ENCODE assay signal across 24 cellular contexts in the genomic region with DNA sequence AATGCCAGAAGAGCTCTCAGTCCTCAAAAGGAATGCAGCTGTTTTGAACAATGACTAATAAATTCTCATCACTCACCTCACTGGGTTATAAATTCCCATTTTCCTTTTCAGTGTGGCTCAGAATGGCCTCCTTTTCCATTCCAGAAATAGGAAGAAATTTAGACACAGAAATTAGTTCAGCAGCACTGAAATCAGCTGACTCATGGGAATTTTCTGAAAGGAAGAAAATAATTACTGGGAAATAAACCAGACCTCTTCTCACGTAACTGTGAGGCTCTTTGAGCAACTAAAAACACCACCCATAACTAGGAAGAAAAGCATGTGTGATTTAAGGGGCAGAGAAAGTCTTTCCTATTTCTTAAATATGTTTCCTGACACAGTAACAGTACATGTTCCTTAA. TPM values are rescaled to one million over a fixed set of nuclear protein-coding genes. Genes with fewer than 3 reads are reported as not detected.
A peak's percentile ranks its signal among the peaks of the same experiment; 100 is the strongest.
DNase-seq lines count a peak whose midpoint lies in the region; ATAC-seq, FAIRE-seq and TF ChIP-seq lines count a peak whose summit lies in the region.
"Had no signal": no experiment of that assay in that cellular context is flagged by ENCODE, and none has a peak within 500 bp of the region (broad histone marks: within the 10 kb centered on the region; RNA-seq: fewer than 3 reads in every experiment).

No MANE protein-coding gene starts in this region.

- H3K9me2 ChIP-seq in GM23248 (ENCODE audit: insufficient read depth) = no peaks in the 10 kb centered on the region

- no peak for TF ChIP-seq POLR2A in A549 (IDR thresholded peaks at IDR 0.05; ENCODE audit: low read length)

- H2AK5ac ChIP-seq in mesenchymal stem cell (ENCODE audit: low read length, severe bottlenecking) = no peak overlapping the region

- peaks cover 3% of the 10 kb centered on the region for H3K4me1 Mint-ChIP-seq in astrocyte (ENCODE audit: low read depth, unreplicated experiment)
- H3K4me1 Mint-ChIP-seq: CD4-positive, CD25-positive, alpha-beta regulatory T cell had no signal

- H2BK15ac ChIP-seq in mesenchymal stem cell (ENCODE audit: low read depth, poor library complexity, severe bottlenecking) = no peak overlapping the region

- in situ Hi-C loops in GM23248 (cut with MboI) = no loop called here

- H3K9me3 Mint-ChIP-seq in astrocyte (ENCODE audit: unreplicated experiment) = peaks cover 2% of the 10 kb centered on the region

- H3K4me1 ChIP-seq in A549 (no peaks in the 10 kb centered on the region), GM23248 (ENCODE audit: insufficient read depth) (peaks cover 7% of the 10 kb centered on the region), astrocyte (ENCODE audit: insufficient read depth, low read length) (no peaks in the 10 kb centered on the region), mesenchymal stem cell (ENCODE audit: control insufficient read depth, insufficient read depth, low read depth, low read length) (no peaks in the 10 kb centered on the region)

- H3K4me3 Mint-ChIP-seq in astrocyte (ENCODE audit: unreplicated experiment) = no peak overlapping the region
- H3K4me3 Mint-ChIP-seq: CD4-positive, CD25-positive, alpha-beta regulatory T cell had no signal

- no peaks in the 10 kb centered on the region for H3K27me3 Mint-ChIP-seq in astrocyte (ENCODE audit: low read depth, unreplicated experiment)

- TF ChIP-seq EP300 in A549 (IDR thresholded peaks at IDR 0.05) = no peak

- H2AFZ ChIP-seq in GM23248 = peak overlapping the region; percentile 26; the same call in 1 of the 2 replicates
- H2AFZ ChIP-seq in astrocyte (ENCODE audit: low read depth, low read length) = no peak overlapping the region
- H2AFZ ChIP-seq in mesenchymal stem cell (ENCODE audit: low read depth, low read length) = no peak overlapping the region
- H2AFZ ChIP-seq: PC-9 had no signal

- DNase-seq in A549 (ENCODE audit: low read depth in 1 of 2, low spot score in 1 of 2) (no peak), GM23248 (peak; percentile 26), astrocyte (ENCODE audit: low read depth) (no peak), mesenchymal stem cell (peak; percentile 7), H7 (no peak), NCI-H510A (lab: John Stamatoyannopoulos, UW) (no peak), 8988T (no peak)
- DNase-seq: CD4-positive, CD25-positive, alpha-beta regulatory T cell; EL; GF-D8; HCEC 1CT; MM.1S; NCI-H1048; NCI-H1436; NCI-H2029; NCI-H2227 treated with DMSO at 0.1 percent for 48 hours; NCI-H510A treated with DMSO at 0.1 percent for 48 hours; NCI-H748 treated with DMSO at 0.1 percent for 48 hours; PC-9; RPMI8226; SHP77 had no signal

- H3K4me2 ChIP-seq in A549 = no peak overlapping the region
- no peak overlapping the region for H3K4me2 ChIP-seq in GM23248 (ENCODE audit: unreplicated experiment)
- no peak overlapping the region for H3K4me2 ChIP-seq in astrocyte (ENCODE audit: low read length)
- no peak overlapping the region for H3K4me2 ChIP-seq in mesenchymal stem cell (ENCODE audit: low read length, poor library complexity, severe bottlenecking)
- H3K4me2 ChIP-seq: PC-9 had no signal

- H3K9me3 ChIP-seq in A549 (no peaks in the 10 kb centered on the region), GM23248 (ENCODE audit: low read depth) (no peaks in the 10 kb centered on the region), astrocyte (ENCODE audit: insufficient read depth, low read depth, low read length) (no peaks in the 10 kb centered on the region), mesenchymal stem cell (ENCODE audit: control insufficient read depth, low read length) (no peaks in the 10 kb centered on the region)

- H2BK12ac ChIP-seq in mesenchymal stem cell (ENCODE audit: low read length in 2 of 2) = no peak overlapping the region

- no peaks in the 10 kb centered on the region for H3F3A ChIP-seq in GM23248 (ENCODE audit: insufficient read depth)

- no peaks in the 10 kb centered on the region for H3K36me3 Mint-ChIP-seq in astrocyte (ENCODE audit: low read depth, unreplicated experiment)
- H3K36me3 Mint-ChIP-seq: CD4-positive, CD25-positive, alpha-beta regulatory T cell had no signal

- no peak overlapping the region for H2BK120ac ChIP-seq in mesenchymal stem cell (ENCODE audit: low read depth, low read length)

- CTCF ChIA-PET in A549 (lab: Yijun Ruan, JAX) = interaction anchor here (2.1 kb wide), 1 partner anchor 19 kb away, joined by 9 read pairs; no protein-coding TSS in a partner anchor

- no peaks in the 10 kb centered on the region for H4K20me1 ChIP-seq in GM23248 (ENCODE audit: insufficient read depth)
- H4K20me1 ChIP-seq in astrocyte (ENCODE audit: insufficient read depth, low read length) = no peaks in the 10 kb centered on the region

- H3K79me1 ChIP-seq in mesenchymal stem cell (replicated peaks; ENCODE audit: low read length, poor library complexity, severe bottlenecking) = no peaks in the 10 kb centered on the region

- H3K4me3 ChIP-seq in A549 (no peak overlapping the region), GM23248 (no peak overlapping the region), astrocyte (ENCODE audit: insufficient read depth, low read depth, low read length) (no peak overlapping the region), mesenchymal stem cell (ENCODE audit: insufficient read depth in 1 of 2, low read depth in 1 of 2, low read length in 2 of 2) (no peak overlapping the region), H7 (ENCODE audit: insufficient read depth, low read depth, low read length) (no peak overlapping the region)
- H3K4me3 ChIP-seq: PC-9 had no signal

- no peak overlapping the region for H3K23ac ChIP-seq in mesenchymal stem cell (ENCODE audit: low read length in 2 of 2)

- no peak overlapping the region for H3K14ac ChIP-seq in mesenchymal stem cell (ENCODE audit: low read length in 2 of 2)

- no peak overlapping the region for H3K27ac Mint-ChIP-seq in astrocyte (ENCODE audit: unreplicated experiment)
- H3K27ac Mint-ChIP-seq: CD4-positive, CD25-positive, alpha-beta regulatory T cell had no signal

- FAIRE-seq in A549 (lab: Jason Lieb, UNC) (peak; percentile 23), astrocyte (lab: Jason Lieb, UNC) (peak; percentile 23)

- no peak for ATAC-seq in A549
- no peak for ATAC-seq in GM19455 (IDR thresholded peaks at IDR 0.05; ENCODE audit: unreplicated experiment)

- no peak overlapping the region for H4K8ac ChIP-seq in mesenchymal stem cell (ENCODE audit: low read length)

- H3K18ac ChIP-seq in mesenchymal stem cell (ENCODE audit: low read depth in 1 of 2, low read length in 2 of 2) = no peak overlapping the region

- no peaks in the 10 kb centered on the region for H3K36me3 ChIP-seq in GM23248 (ENCODE audit: low read depth)
- H3K36me3 ChIP-seq in astrocyte (ENCODE audit: insufficient read depth, low read length) = no peaks in the 10 kb centered on the region
- no peaks in the 10 kb centered on the region for H3K36me3 ChIP-seq in mesenchymal stem cell (ENCODE audit: control insufficient read depth in 1 of 2, insufficient read depth in 2 of 2, low read depth in 1 of 2, low read length in 2 of 2)
- H3K36me3 ChIP-seq in H7 (replicated peaks; ENCODE audit: control insufficient read depth, insufficient read depth, low read length) = no peaks in the 10 kb centered on the region

- no peak for TF ChIP-seq RAD21 in A549 (conservative IDR thresholded peaks at IDR 0.05 in 1 of 2, IDR thresholded peaks at IDR 0.05 in 1 of 2)

- H3K27me3 ChIP-seq in GM23248 (replicated peaks; ENCODE audit: insufficient read depth) (no peaks in the 10 kb centered on the region), astrocyte (ENCODE audit: insufficient read depth, low read length) (no peaks in the 10 kb centered on the region), mesenchymal stem cell (ENCODE audit: control insufficient read depth in 1 of 2, insufficient read depth in 1 of 2, low read length in 2 of 2) (no peaks in the 10 kb centered on the region), H7 (ENCODE audit: control insufficient read depth, insufficient read depth, low read length) (no peaks in the 10 kb centered on the region)

- TF ChIP-seq CTCF in A549 (IDR thresholded peaks at IDR 0.05) = no peak
- no peak for TF ChIP-seq CTCF in astrocyte (IDR thresholded peaks at IDR 0.05; ENCODE audit: insufficient read depth, low read depth, low read length)

- H3K4ac ChIP-seq in mesenchymal stem cell (ENCODE audit: low read depth in 1 of 2, low read length in 2 of 2) = no peak overlapping the region

- 3% methylated on average over 1 of the region's 1 CpG for WGBS in A549 (ENCODE audit: missing lambda C conversion rate)
- WGBS in GM23248 (ENCODE audit: low coverage in 1 of 2, low lambda C conversion rate in 2 of 2, missing lambda C conversion rate in 2 of 2), 2 experiments = 8 to 16% methylated on average over 1 of the region's 1 CpG
- WGBS in mesenchymal stem cell = no CpG with 5 or more reads among the region's 1 CpG

- no peak overlapping the region for H2BK5ac ChIP-seq in mesenchymal stem cell (ENCODE audit: low read depth, low read length, poor library complexity, severe bottlenecking)

- no peak overlapping the region for H3K9ac ChIP-seq in GM23248
- no peak overlapping the region for H3K9ac ChIP-seq in astrocyte (ENCODE audit: low read length)
- no peak overlapping the region for H3K9ac ChIP-seq in mesenchymal stem cell (ENCODE audit: low read length)

- H3K27ac ChIP-seq in A549 (no peak overlapping the region), GM23248 (no peak overlapping the region), astrocyte (ENCODE audit: low read depth, low read length) (no peak overlapping the region), mesenchymal stem cell (ENCODE audit: low read length, poor library complexity, severe bottlenecking) (no peak overlapping the region)
- H3K27ac ChIP-seq: PC-9 had no signal

- POLR2A ChIA-PET in A549 (lab: Yijun Ruan, JAX) = no interaction called here

- H4K91ac ChIP-seq in mesenchymal stem cell (ENCODE audit: low read length) = no peak overlapping the region

- H3K79me2 ChIP-seq in GM23248 (ENCODE audit: insufficient read depth) (no peaks in the 10 kb centered on the region), astrocyte (ENCODE audit: insufficient read depth, low read length) (no peaks in the 10 kb centered on the region)

RNA-seq across cellular contexts. Expression of a gene that starts 23.8 kb away (rescaled TPM):
- polyA plus RNA-seq in A549 (2011; rRNA removed) (not detected in 2 replicates), A549 (2017; fragmentation: RNase III; extraction: RNeasy Plus Mini Kit Qiagen cat#74134 plus additional on column Dnase treatment) (not detected in 3 replicates), GM23248 (2016; fragmentation: Nextera tagmentation; extraction: Ambion mirVana) (0.05 TPM in 1 of 2 replicates, not detected in the other)
- not detected in 2 replicates for polyA plus RNA-seq in A549 (2012; cell fraction: cytosol; rRNA removed)
- not detected in 2 replicates for polyA plus RNA-seq in A549 (2012; cell fraction: nucleus; rRNA removed)
- 0.04 TPM in 1 of 2 replicates, not detected in the other for polyA minus RNA-seq in A549 (2011; rRNA and poly(A)+ RNA removed)
- total RNA-seq in GM23248 (2014; rRNA removed; shearing (Covaris generic)) = not detected in 2 replicates
- total RNA-seq in astrocyte = not detected in 2 replicates
- polyA plus RNA-seq in mesenchymal stem cell (2013, experiment 1 of 2) = not detected
- not detected for polyA plus RNA-seq in mesenchymal stem cell (2013, experiment 2 of 2)
- 0.14 TPM in 1 of 2 replicates, not detected in the other for total RNA-seq in H7 (2014; rRNA removed; shearing (Covaris generic))
- total RNA-seq: A172; CD4-positive, CD25-positive, alpha-beta regulatory T cell; PC-9 had no signal
- polyA plus RNA-seq: BJ had no signal

RNA-seq across cellular contexts. Expression of a gene that starts 35.8 kb away (rescaled TPM):
- polyA plus RNA-seq in A549 (2011; rRNA removed) = 0.44 and 0.73 TPM in 2 replicates
- polyA plus RNA-seq in A549 (2012; cell fraction: cytosol; rRNA removed) = 0.05 TPM in 2 replicates
- polyA plus RNA-seq in A549 (2012; cell fraction: nucleus; rRNA removed) = 0.08 and 0.09 TPM in 2 replicates
- 0.22 to 0.34 TPM (median 0.22 TPM) in 3 replicates for polyA plus RNA-seq in A549 (2017; fragmentation: RNase III; extraction: RNeasy Plus Mini Kit Qiagen cat#74134 plus additional on column Dnase treatment)
- 2.4 and 4.5 TPM in 2 replicates for polyA minus RNA-seq in A549 (2011; rRNA and poly(A)+ RNA removed)
- 0.43 TPM in 1 of 2 replicates, not detected in the other for total RNA-seq in GM23248 (2014; rRNA removed; shearing (Covaris generic))
- 1.9 and 2.5 TPM in 2 replicates for polyA plus RNA-seq in GM23248 (2016; fragmentation: Nextera tagmentation; extraction: Ambion mirVana)
- 1.3 and 1.6 TPM in 2 replicates for total RNA-seq in astrocyte
- polyA plus RNA-seq in mesenchymal stem cell (2013, experiment 1 of 2) = 2.1 TPM
- 2.7 TPM for polyA plus RNA-seq in mesenchymal stem cell (2013, experiment 2 of 2)
- 0.17 and 0.22 TPM in 2 replicates for total RNA-seq in H7 (2014; rRNA removed; shearing (Covaris generic))
- total RNA-seq: CD4-positive, CD25-positive, alpha-beta regulatory T cell had no signal
- polyA plus RNA-seq: CD4-positive, CD25-positive, alpha-beta regulatory T cell had no signal

Comparison
In these comparisons a context has a peak if more than half of its experiments do, and no peak if none do; other contexts are left out.
1. DNase-seq: peak in GM23248 (single experiment) and mesenchymal stem cell (single experiment); none in A549 (0 of 2), astrocyte (single experiment), H7 (single experiment), NCI-H510A (single experiment) and 8988T (single experiment).